In genomic region chr11:120900642-120901041, GRCh38 we compare ENCODE assay signal across 1 cellular context.
TF ChIP-seq lines count a peak whose summit lies in the region.

No MANE protein-coding gene starts in this region.

TF ChIP-seq in HepG2, 621 proteins besides CTCF, POLR2A, EP300 and RAD21 (continued from another document):
- TF ChIP-seq, protein P1, sequence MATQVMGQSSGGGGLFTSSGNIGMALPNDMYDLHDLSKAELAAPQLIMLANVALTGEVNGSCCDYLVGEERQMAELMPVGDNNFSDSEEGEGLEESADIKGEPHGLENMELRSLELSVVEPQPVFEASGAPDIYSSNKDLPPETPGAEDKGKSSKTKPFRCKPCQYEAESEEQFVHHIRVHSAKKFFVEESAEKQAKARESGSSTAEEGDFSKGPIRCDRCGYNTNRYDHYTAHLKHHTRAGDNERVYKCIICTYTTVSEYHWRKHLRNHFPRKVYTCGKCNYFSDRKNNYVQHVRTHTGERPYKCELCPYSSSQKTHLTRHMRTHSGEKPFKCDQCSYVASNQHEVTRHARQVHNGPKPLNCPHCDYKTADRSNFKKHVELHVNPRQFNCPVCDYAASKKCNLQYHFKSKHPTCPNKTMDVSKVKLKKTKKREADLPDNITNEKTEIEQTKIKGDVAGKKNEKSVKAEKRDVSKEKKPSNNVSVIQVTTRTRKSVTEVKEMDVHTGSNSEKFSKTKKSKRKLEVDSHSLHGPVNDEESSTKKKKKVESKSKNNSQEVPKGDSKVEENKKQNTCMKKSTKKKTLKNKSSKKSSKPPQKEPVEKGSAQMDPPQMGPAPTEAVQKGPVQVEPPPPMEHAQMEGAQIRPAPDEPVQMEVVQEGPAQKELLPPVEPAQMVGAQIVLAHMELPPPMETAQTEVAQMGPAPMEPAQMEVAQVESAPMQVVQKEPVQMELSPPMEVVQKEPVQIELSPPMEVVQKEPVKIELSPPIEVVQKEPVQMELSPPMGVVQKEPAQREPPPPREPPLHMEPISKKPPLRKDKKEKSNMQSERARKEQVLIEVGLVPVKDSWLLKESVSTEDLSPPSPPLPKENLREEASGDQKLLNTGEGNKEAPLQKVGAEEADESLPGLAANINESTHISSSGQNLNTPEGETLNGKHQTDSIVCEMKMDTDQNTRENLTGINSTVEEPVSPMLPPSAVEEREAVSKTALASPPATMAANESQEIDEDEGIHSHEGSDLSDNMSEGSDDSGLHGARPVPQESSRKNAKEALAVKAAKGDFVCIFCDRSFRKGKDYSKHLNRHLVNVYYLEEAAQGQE (IDR thresholded peaks at IDR 0.05; ENCODE audit: borderline replicate concordance in 1 of 2, low read depth in 1 of 2, low read length in 2 of 2): peak; percentile 42 to 86
- TF ChIP-seq ZNF878 (CRISPR knock-in tag; IDR thresholded peaks at IDR 0.05) (no peak), IRX3 (CRISPR knock-in tag; IDR thresholded peaks at IDR 0.05; ENCODE audit: borderline replicate concordance, low read depth) (no peak), ZNF431 (CRISPR knock-in tag; IDR thresholded peaks at IDR 0.05; ENCODE audit: borderline replicate concordance, low read depth) (no peak)
- TF ChIP-seq, protein P2, sequence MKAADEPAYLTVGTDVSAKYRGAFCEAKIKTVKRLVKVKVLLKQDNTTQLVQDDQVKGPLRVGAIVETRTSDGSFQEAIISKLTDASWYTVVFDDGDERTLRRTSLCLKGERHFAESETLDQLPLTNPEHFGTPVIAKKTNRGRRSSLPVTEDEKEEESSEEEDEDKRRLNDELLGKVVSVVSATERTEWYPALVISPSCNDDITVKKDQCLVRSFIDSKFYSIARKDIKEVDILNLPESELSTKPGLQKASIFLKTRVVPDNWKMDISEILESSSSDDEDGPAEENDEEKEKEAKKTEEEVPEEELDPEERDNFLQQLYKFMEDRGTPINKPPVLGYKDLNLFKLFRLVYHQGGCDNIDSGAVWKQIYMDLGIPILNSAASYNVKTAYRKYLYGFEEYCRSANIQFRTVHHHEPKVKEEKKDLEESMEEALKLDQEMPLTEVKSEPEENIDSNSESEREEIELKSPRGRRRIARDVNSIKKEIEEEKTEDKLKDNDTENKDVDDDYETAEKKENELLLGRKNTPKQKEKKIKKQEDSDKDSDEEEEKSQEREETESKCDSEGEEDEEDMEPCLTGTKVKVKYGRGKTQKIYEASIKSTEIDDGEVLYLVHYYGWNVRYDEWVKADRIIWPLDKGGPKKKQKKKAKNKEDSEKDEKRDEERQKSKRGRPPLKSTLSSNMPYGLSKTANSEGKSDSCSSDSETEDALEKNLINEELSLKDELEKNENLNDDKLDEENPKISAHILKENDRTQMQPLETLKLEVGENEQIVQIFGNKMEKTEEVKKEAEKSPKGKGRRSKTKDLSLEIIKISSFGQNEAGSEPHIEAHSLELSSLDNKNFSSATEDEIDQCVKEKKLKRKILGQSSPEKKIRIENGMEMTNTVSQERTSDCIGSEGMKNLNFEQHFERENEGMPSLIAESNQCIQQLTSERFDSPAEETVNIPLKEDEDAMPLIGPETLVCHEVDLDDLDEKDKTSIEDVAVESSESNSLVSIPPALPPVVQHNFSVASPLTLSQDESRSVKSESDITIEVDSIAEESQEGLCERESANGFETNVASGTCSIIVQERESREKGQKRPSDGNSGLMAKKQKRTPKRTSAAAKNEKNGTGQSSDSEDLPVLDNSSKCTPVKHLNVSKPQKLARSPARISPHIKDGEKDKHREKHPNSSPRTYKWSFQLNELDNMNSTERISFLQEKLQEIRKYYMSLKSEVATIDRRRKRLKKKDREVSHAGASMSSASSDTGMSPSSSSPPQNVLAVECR (CRISPR knock-in tag; IDR thresholded peaks at IDR 0.05; ENCODE audit: borderline replicate concordance): no peak
